In genomic region chr19:21604941-21605548, GRCh38 we compare ENCODE assay signal across 8 cellular contexts.
DNase-seq lines count a peak whose midpoint lies in the region; ATAC-seq and TF ChIP-seq lines count a peak whose summit lies in the region.

No MANE protein-coding gene starts in this region.

- no peaks in the 10 kb centered on the region for H3K27me3 ChIP-seq in RWPE2 (ENCODE audit: insufficient read depth, poor library complexity, severe bottlenecking)
- no peaks in the 10 kb centered on the region for H3K27me3 ChIP-seq in fibroblast of lung (ENCODE audit: control insufficient read depth, insufficient read depth, low read length)
- H3K27me3 ChIP-seq in parathyroid adenoma (ENCODE audit: control insufficient read depth, insufficient read depth, low read length), result no peaks in the 10 kb centered on the region

- H3K9ac ChIP-seq in fibroblast of lung (ENCODE audit: insufficient read depth, low read length) (no peak overlapping the region), parathyroid adenoma (no peak overlapping the region)

- H3K4me3 ChIP-seq in RWPE2 (ENCODE audit: severe bottlenecking), result peak overlapping the region; percentile 17
- peak overlapping the region; percentile 28 to 64 (median 52) for H3K4me3 ChIP-seq in fibroblast of lung (replicated peaks in 1 of 4; ENCODE audit: control extremely low read depth in 1 of 4, insufficient read depth in 1 of 4, low read depth in 3 of 4, low read length in 4 of 4)
- peak overlapping the region; percentile 50 for H3K4me3 ChIP-seq in parathyroid adenoma (ENCODE audit: low read depth, low read length)

- no peaks in the 10 kb centered on the region for H3K4me1 ChIP-seq in RWPE2 (ENCODE audit: insufficient read depth, poor library complexity, severe bottlenecking)
- H3K4me1 ChIP-seq in fibroblast of lung (ENCODE audit: control insufficient read depth, extremely low read depth, insufficient read depth, low read length), result no peaks in the 10 kb centered on the region
- peaks cover 22% of the 10 kb centered on the region for H3K4me1 ChIP-seq in parathyroid adenoma

- H3K36me3 ChIP-seq in RWPE2 (ENCODE audit: low read depth) (no peaks in the 10 kb centered on the region), fibroblast of lung (ENCODE audit: control insufficient read depth, insufficient read depth, low read length) (no peaks in the 10 kb centered on the region), parathyroid adenoma (ENCODE audit: control insufficient read depth, insufficient read depth, low read length) (no peaks in the 10 kb centered on the region)

- peak; percentile 70 for DNase-seq in DMS79 (lab: John Stamatoyannopoulos, UW)
- no peak for DNase-seq in RWPE2 (ENCODE audit: low spot score)
- DNase-seq in fibroblast of lung (ENCODE audit: low read depth in 2 of 2), result peak; percentile 15 to 20
- no peak for DNase-seq in NCI-H1930 (lab: John Stamatoyannopoulos, UW)

- H3K27ac ChIP-seq in RWPE2 (ENCODE audit: poor library complexity, severe bottlenecking) (no peak overlapping the region), fibroblast of lung (ENCODE audit: insufficient read depth, low read length) (no peak overlapping the region), parathyroid adenoma (peak overlapping the region; percentile 82)

- H4K20me1 ChIP-seq in fibroblast of lung (ENCODE audit: control insufficient read depth, extremely low read depth, insufficient read depth, low read length), result no peaks in the 10 kb centered on the region

- no peak for TF ChIP-seq CTCF in RWPE2 (IDR thresholded peaks at IDR 0.05; ENCODE audit: poor library complexity, severe bottlenecking)
- TF ChIP-seq CTCF in fibroblast of lung (conservative IDR thresholded peaks at IDR 0.05 in 1 of 2, IDR thresholded peaks at IDR 0.05 in 1 of 2; ENCODE audit: low read depth in 1 of 2, low read length in 2 of 2), result no peak
- TF ChIP-seq CTCF in parathyroid adenoma (IDR thresholded peaks at IDR 0.05), result no peak

- ATAC-seq in RWPE2 (ENCODE audit: low read depth) (peak; percentile 55; the same call in 1 of the 3 replicates), HG03342 (IDR thresholded peaks at IDR 0.05; ENCODE audit: unreplicated experiment) (no peak), HG03521 (IDR thresholded peaks at IDR 0.05; ENCODE audit: unreplicated experiment) (no peak), HG03432 (IDR thresholded peaks at IDR 0.05; ENCODE audit: unreplicated experiment) (no peak)

- H3K9me3 ChIP-seq in RWPE2 (ENCODE audit: severe bottlenecking), result peaks cover under 1% of the 10 kb centered on the region
- no peaks in the 10 kb centered on the region for H3K9me3 ChIP-seq in fibroblast of lung (ENCODE audit: control insufficient read depth, insufficient read depth, low read depth, low read length)
- H3K9me3 ChIP-seq in parathyroid adenoma (ENCODE audit: control insufficient read depth, low read length), result no peaks in the 10 kb centered on the region

- H2AFZ ChIP-seq in fibroblast of lung (ENCODE audit: low read length), result peak overlapping the region; percentile 89
- peak overlapping the region; percentile 91 for H2AFZ ChIP-seq in parathyroid adenoma

- H3K4me2 ChIP-seq in fibroblast of lung (ENCODE audit: extremely low read depth, insufficient read depth, low read length) (peak overlapping the region; percentile 80), parathyroid adenoma (ENCODE audit: low read length) (peak overlapping the region; percentile 83)

- H3K79me2 ChIP-seq in fibroblast of lung (ENCODE audit: control insufficient read depth, insufficient read depth, low read length), result no peaks in the 10 kb centered on the region
- no peaks in the 10 kb centered on the region for H3K79me2 ChIP-seq in parathyroid adenoma

Comparison
In these comparisons a context has a peak if more than half of its experiments do, and no peak if none do; other contexts are left out.
1. DNase-seq: peak in DMS79 (single experiment) and fibroblast of lung (2 of 2); none in RWPE2 (single experiment) and NCI-H1930 (0 of 2).
2. Peak in every context shown above with its lines, with median percentiles within 50 percentile points of each other: H3K4me3 ChIP-seq.